ENCODE assay signal across 9 cellular contexts in genomic region chr19:2603320-2603719, GRCh38.
A peak's percentile ranks its signal among the peaks of the same experiment; 100 is the strongest.
DNase-seq lines count a peak whose midpoint lies in the region; ATAC-seq and TF ChIP-seq lines count a peak whose summit lies in the region.
"Had no signal": no experiment of that assay in that cellular context is flagged by ENCODE, and none has a peak within 500 bp of the region (broad histone marks: within the 10 kb centered on the region; RNA-seq: fewer than 3 reads in every experiment).

No MANE protein-coding gene starts in this region.

- peak overlapping the region in 18 of 21 experiments; percentile 8 to 87 (median 68) for H3K27ac ChIP-seq in skin epidermis

- H3K4me3 Mint-ChIP-seq in brain, result peak overlapping the region in 4 of 5 experiments; percentile 46 to 79 (median 69)

- peak overlapping the region in 4 of 5 experiments; percentile 63 to 88 (median 78) for H3K27ac Mint-ChIP-seq in brain

- peaks cover 0 to 12% (median 4%) of the 10 kb centered on the region in 5 experiments for H3K9me3 Mint-ChIP-seq in brain

- H3K4me3 ChIP-seq in skin epidermis, result peak overlapping the region in 1 of 7 experiments; percentile 7

- TF ChIP-seq CTCF in brain (conservative IDR thresholded peaks at IDR 0.05), result no peak

- no peak for ATAC-seq in GM19324 (IDR thresholded peaks at IDR 0.05; ENCODE audit: low FRiP score, unreplicated experiment)

- peaks cover 7% of the 10 kb centered on the region for H3K36me3 Mint-ChIP-seq in brain

- H3K4me1 Mint-ChIP-seq in brain, result peaks cover 32% of the 10 kb centered on the region

- DNase-seq in GM04503 (ENCODE audit: low read depth) (peak; percentile 61), hepatic stellate cell (ENCODE audit: low spot score) (peak; percentile 77), kidney glomerular epithelial cell (lab: John Stamatoyannopoulos, UW) (no peak), GM19240 (ENCODE audit: insufficient read length, low spot score) (no peak)
- no peak for DNase-seq in NK-92 treated with Interleukin-12 subunit alpha and Interleukin-12 subunit beta, amount 100 ng/mL, for 24 hours (lab: John Stamatoyannopoulos, UW)
- DNase-seq: activated CD4-positive, alpha-beta T cell treated with anti-CD3 and anti-CD28 coated beads for 1 hour had no signal

- H3K27me3 Mint-ChIP-seq in brain, result peaks cover 16% of the 10 kb centered on the region

Comparison
In these comparisons a context has a peak if more than half of its experiments do, and no peak if none do; other contexts are left out.
1. DNase-seq: peak in GM04503 (single experiment) and hepatic stellate cell (single experiment); none in kidney glomerular epithelial cell (single experiment), GM19240 (single experiment) and NK-92 treated with Interleukin-12 subunit alpha and Interleukin-12 subunit beta, amount 100 ng/mL, for 24 hours (single experiment).